ENCODE assay signal across 1 cellular context in the genomic region with DNA sequence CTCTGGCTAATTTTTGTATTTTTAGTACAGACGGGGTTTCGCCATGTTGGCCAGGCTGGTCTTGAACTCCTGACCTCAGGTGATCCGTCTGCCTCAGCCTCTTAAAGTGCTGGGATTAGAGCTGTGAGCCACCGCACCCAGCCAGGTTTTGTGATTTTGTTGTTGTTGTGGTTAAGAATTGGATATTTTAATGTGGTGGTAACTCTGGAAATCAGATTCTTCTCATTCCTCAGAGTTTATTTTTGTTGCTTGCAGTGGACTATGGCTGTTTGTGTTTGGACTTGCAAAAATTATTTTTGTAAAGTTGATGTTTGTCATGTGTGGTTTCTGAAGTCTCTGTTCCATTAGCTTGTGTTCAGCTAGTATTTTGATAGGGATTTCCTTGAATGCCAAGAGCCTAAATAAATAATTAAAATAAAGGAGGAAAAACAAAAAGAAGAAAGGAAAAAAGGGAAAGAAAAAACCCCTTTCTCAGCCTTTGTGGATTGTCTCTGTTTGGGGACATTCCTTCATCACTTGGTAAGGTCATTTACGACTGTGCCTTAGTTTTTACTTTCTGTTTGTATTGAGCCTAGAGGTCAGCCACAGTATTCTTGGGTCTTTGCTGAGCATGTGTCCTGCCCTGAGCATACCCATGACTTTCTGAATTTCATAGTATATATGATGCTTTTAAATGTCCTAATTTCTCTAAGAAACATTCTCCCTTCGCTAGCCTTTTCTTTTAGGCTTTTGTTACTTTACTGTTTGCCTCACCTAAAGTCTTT.
TF ChIP-seq lines count a peak whose summit lies in the region.

No MANE protein-coding gene starts in this region.

TF ChIP-seq in IMR-90, 13 proteins besides CTCF, POLR2A, EP300 and RAD21:
- TF ChIP-seq RCOR1 (IDR thresholded peaks at IDR 0.05; ENCODE audit: insufficient replicate concordance, low read length) (no peak), CEBPB (IDR thresholded peaks at IDR 0.05; ENCODE audit: low read depth, low read length) (no peak), MAFK (IDR thresholded peaks at IDR 0.05; ENCODE audit: low read depth, low read length) (no peak), MAZ (IDR thresholded peaks at IDR 0.05; ENCODE audit: borderline replicate concordance, low read depth, low read length) (no peak), MXI1 (IDR thresholded peaks at IDR 0.05; ENCODE audit: borderline replicate concordance, low read depth, low read length) (no peak), RFX5 (IDR thresholded peaks at IDR 0.05; ENCODE audit: low read depth, low read length) (no peak), NFE2L2 (IDR thresholded peaks at IDR 0.05; ENCODE audit: low read depth, low read length) (no peak), ELK1 (IDR thresholded peaks at IDR 0.05; ENCODE audit: borderline replicate concordance, low read depth, low read length) (no peak), FOS (IDR thresholded peaks at IDR 0.05; ENCODE audit: low read depth, low read length) (no peak)
